In genomic region chr17:82801377-82801970, GRCh38 we compare ENCODE assay signal across 1 cellular context.
TF ChIP-seq lines count a peak whose summit lies in the region.

No MANE protein-coding gene starts in this region.

TF ChIP-seq in IMR-90, 13 proteins besides CTCF, POLR2A, EP300 and RAD21:
- TF ChIP-seq MXI1 (IDR thresholded peaks at IDR 0.05; ENCODE audit: borderline replicate concordance, low read depth, low read length): no peak
- TF ChIP-seq, protein P1, sequence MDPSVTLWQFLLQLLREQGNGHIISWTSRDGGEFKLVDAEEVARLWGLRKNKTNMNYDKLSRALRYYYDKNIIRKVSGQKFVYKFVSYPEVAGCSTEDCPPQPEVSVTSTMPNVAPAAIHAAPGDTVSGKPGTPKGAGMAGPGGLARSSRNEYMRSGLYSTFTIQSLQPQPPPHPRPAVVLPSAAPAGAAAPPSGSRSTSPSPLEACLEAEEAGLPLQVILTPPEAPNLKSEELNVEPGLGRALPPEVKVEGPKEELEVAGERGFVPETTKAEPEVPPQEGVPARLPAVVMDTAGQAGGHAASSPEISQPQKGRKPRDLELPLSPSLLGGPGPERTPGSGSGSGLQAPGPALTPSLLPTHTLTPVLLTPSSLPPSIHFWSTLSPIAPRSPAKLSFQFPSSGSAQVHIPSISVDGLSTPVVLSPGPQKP (IDR thresholded peaks at IDR 0.05; ENCODE audit: borderline replicate concordance, low read depth, low read length): no peak
- no peak for TF ChIP-seq RCOR1 (IDR thresholded peaks at IDR 0.05; ENCODE audit: insufficient replicate concordance, low read length)
